ENCODE assay signal across 3 cellular contexts in genomic region chr5:14850419-14851066, GRCh38.
TF ChIP-seq lines count a peak whose summit lies in the region.

No MANE protein-coding gene starts in this region.

TF ChIP-seq in SK-N-SH, 30 proteins besides CTCF, POLR2A, EP300 and RAD21:
- TF ChIP-seq GABPA (IDR thresholded peaks at IDR 0.05; ENCODE audit: low read depth) (no peak), NFIC (IDR thresholded peaks at IDR 0.05; ENCODE audit: borderline replicate concordance) (no peak), GATA2 (CRISPR knock-in tag; IDR thresholded peaks at IDR 0.05) (peak; percentile 31; the same call in 1 of the 2 replicates), PBX3 (IDR thresholded peaks at IDR 0.05) (no peak)

TF ChIP-seq in SK-N-SH treated with all-trans-retinoic acid at 6 μM for 48 hours, 23 proteins besides CTCF, POLR2A, EP300 and RAD21:
- no peak for TF ChIP-seq SNAI2 (CRISPR knock-in tag; IDR thresholded peaks at IDR 0.05)
- TF ChIP-seq ZNF565 (CRISPR knock-in tag; conservative IDR thresholded peaks at IDR 0.05; ENCODE audit: low read depth), result no peak
- TF ChIP-seq TSHZ2 (CRISPR knock-in tag; IDR thresholded peaks at IDR 0.05), result no peak
- TF ChIP-seq OSR1 (CRISPR knock-in tag; IDR thresholded peaks at IDR 0.05), result no peak
- TF ChIP-seq ARNTL (CRISPR knock-in tag; IDR thresholded peaks at IDR 0.05; ENCODE audit: borderline replicate concordance, low read depth), result no peak
- TF ChIP-seq RARB (CRISPR knock-in tag; IDR thresholded peaks at IDR 0.05), result no peak
- no peak for TF ChIP-seq POU6F1 (CRISPR knock-in tag; IDR thresholded peaks at IDR 0.05; ENCODE audit: borderline replicate concordance, low read depth)
- no peak for TF ChIP-seq PATZ1 (CRISPR knock-in tag; IDR thresholded peaks at IDR 0.05; ENCODE audit: borderline replicate concordance)
TF ChIP-seq in SK-N-SH treated with all-trans-retinoic acid at 6 μM for 48 hours: peak in this region for 0.

TF ChIP-seq in H1, 55 proteins besides CTCF, POLR2A, EP300 and RAD21:
- TF ChIP-seq PHF8 (conservative IDR thresholded peaks at IDR 0.05; ENCODE audit: low read depth, low read length) (no peak), SIRT6 (IDR thresholded peaks at IDR 0.05; ENCODE audit: low read length) (no peak), POLR2AphosphoS5 (IDR thresholded peaks at IDR 0.05; ENCODE audit: low read depth, low read length) (no peak), SAP30 (IDR thresholded peaks at IDR 0.05; ENCODE audit: insufficient read depth, insufficient replicate concordance, low read length) (no peak), BACH1 (IDR thresholded peaks at IDR 0.05; ENCODE audit: low read length) (no peak), KDM5A (IDR thresholded peaks at IDR 0.05; ENCODE audit: low read length) (no peak), CHD7 (IDR thresholded peaks at IDR 0.05; ENCODE audit: insufficient replicate concordance, low read length) (no peak), CEBPB (IDR thresholded peaks at IDR 0.05; ENCODE audit: low read depth, low read length) (no peak), EZH2 (IDR thresholded peaks at IDR 0.05; ENCODE audit: low read depth, low read length, severe bottlenecking) (no peak), E2F6 (IDR thresholded peaks at IDR 0.05) (no peak), RFX5 (IDR thresholded peaks at IDR 0.05; ENCODE audit: borderline replicate concordance, low read depth, low read length) (no peak), GTF2F1 (IDR thresholded peaks at IDR 0.05; ENCODE audit: borderline replicate concordance, low read depth, low read length) (no peak), HDAC6 (IDR thresholded peaks at IDR 0.05; ENCODE audit: low read depth, low read length) (no peak)
